8 cellular contexts compared by ENCODE assay signal in genomic region chr22:39117585-39118191, GRCh38. TPM values are rescaled to one million over a fixed set of nuclear protein-coding genes. Genes with fewer than 3 reads are reported as not detected.
DNase-seq lines count a peak whose midpoint lies in the region; ATAC-seq and TF ChIP-seq lines count a peak whose summit lies in the region.

No MANE protein-coding gene starts in this region.

- H3K27ac Mint-ChIP-seq in activated naive CD4-positive, alpha-beta T cell treated with anti-CD3 and anti-CD28 coated beads, Interleukin-2, amount 50 U/mL, for 24 hours: peak overlapping the region; percentile 89

- H3K9me3 Mint-ChIP-seq in activated naive CD4-positive, alpha-beta T cell treated with anti-CD3 and anti-CD28 coated beads, Interleukin-2, amount 50 U/mL, for 24 hours: no peaks in the 10 kb centered on the region

- peak; percentile 62 for TF ChIP-seq CTCF in GM10248 (IDR thresholded peaks at IDR 0.05; ENCODE audit: control extremely low read depth, extremely low read depth, low read depth, missing control alignments)

- H3K27me3 Mint-ChIP-seq in activated naive CD4-positive, alpha-beta T cell treated with anti-CD3 and anti-CD28 coated beads, Interleukin-2, amount 50 U/mL, for 24 hours: no peaks in the 10 kb centered on the region

- H3K4me3 Mint-ChIP-seq in activated naive CD4-positive, alpha-beta T cell treated with anti-CD3 and anti-CD28 coated beads, Interleukin-2, amount 50 U/mL, for 24 hours: peak overlapping the region; percentile 58

- CTCF ChIA-PET in GM10248 (lab: Yijun Ruan, JAX): interaction anchor here (0.7 to 2.3 kb wide), 10 partner anchors 9 to 384 kb away, joined by 3 to 10 read pairs (median 4); partner anchors contain the start of gene MIEF1

- DNase-seq in GM10248 (ENCODE audit: extremely low spot score) (peak; percentile 72), SKM-1 treated with dmso at 0.1 percent for 144 hours (lab: John Stamatoyannopoulos, UW; ENCODE audit: unreplicated experiment) (peak; percentile 49), iPS-NIHi7 (ENCODE audit: extremely low spot score) (peak; percentile 59), A172 (ENCODE audit: low spot score) (no peak), DMS79 treated with DMSO at 0.1 percent for 48 hours (lab: John Stamatoyannopoulos, UW) (no peak)
- DNase-seq in stimulated activated CD4-positive, alpha-beta T cell treated with anti-CD3 and anti-CD28 coated beads, TNF-alpha, amount 100 ng/mL, for 24 hours (ENCODE audit: low read depth in 3 of 3): peak; percentile 36 to 67 (median 62)

- H3K36me3 Mint-ChIP-seq in activated naive CD4-positive, alpha-beta T cell treated with anti-CD3 and anti-CD28 coated beads, Interleukin-2, amount 50 U/mL, for 24 hours: no peaks in the 10 kb centered on the region

- peaks cover 38% of the 10 kb centered on the region for H3K4me1 Mint-ChIP-seq in activated naive CD4-positive, alpha-beta T cell treated with anti-CD3 and anti-CD28 coated beads, Interleukin-2, amount 50 U/mL, for 24 hours

- POLR2A ChIA-PET in GM10248 (lab: Yijun Ruan, JAX): no interaction called here

- ATAC-seq in HG03280 (IDR thresholded peaks at IDR 0.05; ENCODE audit: unreplicated experiment): peak; percentile 45

RNA-seq across cellular contexts. Expression of gene APOBEC3H, which starts 20.6 kb away (rescaled TPM):
- total RNA-seq in A172 (2014; rRNA removed; shearing (Covaris generic)): 0.50 and 0.81 TPM in 2 replicates

RNA-seq across cellular contexts. Expression of gene CBX7, which starts 34.8 kb away (rescaled TPM):
- total RNA-seq in A172 (2014; rRNA removed; shearing (Covaris generic)): 0.74 and 3.3 TPM in 2 replicates

RNA-seq across cellular contexts. Expression of gene APOBEC3G, which starts 40.6 kb away (rescaled TPM):
- total RNA-seq in A172 (2014; rRNA removed; shearing (Covaris generic)): 21.4 and 23.3 TPM in 2 replicates

Comparison
In these comparisons a context has a peak if more than half of its experiments do, and no peak if none do; other contexts are left out.
1. DNase-seq: peak in GM10248 (single experiment), SKM-1 treated with dmso at 0.1 percent for 144 hours (single experiment), iPS-NIHi7 (single experiment) and stimulated activated CD4-positive, alpha-beta T cell treated with anti-CD3 and anti-CD28 coated beads, TNF-alpha, amount 100 ng/mL, for 24 hours (3 of 3); none in A172 (single experiment) and DMS79 treated with DMSO at 0.1 percent for 48 hours (single experiment).